13 cellular contexts compared by ENCODE assay signal in the genomic region with DNA sequence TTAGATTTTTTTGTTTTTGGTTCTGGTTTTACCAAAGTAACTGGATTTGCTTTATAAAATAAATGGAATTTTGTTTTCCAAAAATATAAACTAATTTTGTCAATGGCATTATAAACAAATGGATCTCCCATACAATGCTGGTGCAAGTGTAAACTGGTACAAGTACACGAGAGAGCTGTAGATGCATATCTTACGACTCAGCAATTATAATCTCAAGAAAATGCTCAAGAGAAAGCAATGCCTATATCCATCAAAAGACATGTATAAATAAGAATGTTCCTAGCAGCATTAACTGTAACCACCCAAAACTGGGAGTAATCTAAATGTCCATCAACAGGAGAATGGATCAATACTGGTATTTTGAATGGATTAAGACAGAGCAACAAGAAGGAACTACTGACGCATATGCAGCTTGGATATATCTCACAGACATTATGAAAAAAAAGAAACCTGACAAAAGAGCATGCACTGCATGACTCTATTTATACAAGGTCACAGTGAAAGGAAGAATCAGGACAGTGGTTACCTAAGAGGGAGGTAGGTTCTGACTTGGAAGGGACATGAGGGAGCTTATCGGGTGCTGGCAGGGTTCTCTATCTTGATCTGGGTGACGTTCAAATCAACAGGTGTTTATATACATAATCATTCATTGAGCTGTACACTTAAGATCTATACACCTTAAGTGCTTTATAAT.
"Had no signal": no experiment of that assay in that cellular context is flagged by ENCODE, and none has a peak within 500 bp of the region (broad histone marks: within the 10 kb centered on the region; RNA-seq: fewer than 3 reads in every experiment).

No MANE protein-coding gene starts in this region.

- H3K4me3 ChIP-seq: dorsolateral prefrontal cortex, esophagus muscularis mucosa, suprapubic skin had no signal

- H3K27ac ChIP-seq: dorsolateral prefrontal cortex, esophagus muscularis mucosa, suprapubic skin had no signal

- ATAC-seq: stimulated activated naive CD8-positive, alpha-beta T cell treated with anti-CD3 and anti-CD28 coated beads, Interleukin-15, Interleukin-2, amounts not matched to agents 100 U/mL and 50 U/mL, for 24 hours had no signal

- H3K9me3 Mint-ChIP-seq: activated naive CD8-positive, alpha-beta T cell treated with anti-CD3 and anti-CD28 coated beads, Interleukin-2, amount 10 ng/mL, durations not matched to agents 7 days and 5 days; immature natural killer cell; nephron; T-helper 2 cell treated with Interferon-gamma antibody and Interleukin-4, amounts not matched to agents 5 μg/mL and 100 μg/mL, for 36 hours had no signal

- H3K27me3 ChIP-seq: dorsolateral prefrontal cortex, esophagus muscularis mucosa, suprapubic skin had no signal

- H3K27me3 Mint-ChIP-seq: activated naive CD8-positive, alpha-beta T cell treated with anti-CD3 and anti-CD28 coated beads, Interleukin-2, amount 10 ng/mL, durations not matched to agents 7 days and 5 days had no signal

- H3K27ac Mint-ChIP-seq: activated naive CD8-positive, alpha-beta T cell treated with anti-CD3 and anti-CD28 coated beads, Interleukin-2, amount 10 ng/mL, durations not matched to agents 7 days and 5 days; nephron; T-helper 2 cell treated with Interferon-gamma antibody and Interleukin-4, amounts not matched to agents 5 μg/mL and 100 μg/mL, for 36 hours had no signal

- DNase-seq: activated gamma-delta T cell; activated naive CD8-positive, alpha-beta T cell treated with anti-CD3 and anti-CD28 coated beads, Interleukin-2, amount 10 ng/mL, durations not matched to agents 7 days and 5 days; anterior cingulate cortex; dorsolateral prefrontal cortex; immature natural killer cell; stimulated activated CD4-positive, alpha-beta T cell treated with anti-CD3 and anti-CD28 coated beads, Interleukin-2, amount 100 ng/mL, for 48 hours; stimulated activated CD8-positive, alpha-beta memory T cell treated with anti-CD3 and anti-CD28 coated beads, Interleukin-4, amount 100 ng/mL, for 48 hours; stimulated activated naive CD8-positive, alpha-beta T cell treated with anti-CD3 and anti-CD28 coated beads, Interleukin-15, Interleukin-2, amounts not matched to agents 100 U/mL and 50 U/mL, for 24 hours; SW 1271 had no signal

- H3K4me3 Mint-ChIP-seq: activated naive CD8-positive, alpha-beta T cell treated with anti-CD3 and anti-CD28 coated beads, Interleukin-2, amount 10 ng/mL, durations not matched to agents 7 days and 5 days; immature natural killer cell; nephron; T-helper 2 cell treated with Interferon-gamma antibody and Interleukin-4, amounts not matched to agents 5 μg/mL and 100 μg/mL, for 36 hours had no signal

- H3K9me3 ChIP-seq: esophagus muscularis mucosa, suprapubic skin had no signal
